Comparison of ENCODE assay signal across 14 cellular contexts in the genomic region with DNA sequence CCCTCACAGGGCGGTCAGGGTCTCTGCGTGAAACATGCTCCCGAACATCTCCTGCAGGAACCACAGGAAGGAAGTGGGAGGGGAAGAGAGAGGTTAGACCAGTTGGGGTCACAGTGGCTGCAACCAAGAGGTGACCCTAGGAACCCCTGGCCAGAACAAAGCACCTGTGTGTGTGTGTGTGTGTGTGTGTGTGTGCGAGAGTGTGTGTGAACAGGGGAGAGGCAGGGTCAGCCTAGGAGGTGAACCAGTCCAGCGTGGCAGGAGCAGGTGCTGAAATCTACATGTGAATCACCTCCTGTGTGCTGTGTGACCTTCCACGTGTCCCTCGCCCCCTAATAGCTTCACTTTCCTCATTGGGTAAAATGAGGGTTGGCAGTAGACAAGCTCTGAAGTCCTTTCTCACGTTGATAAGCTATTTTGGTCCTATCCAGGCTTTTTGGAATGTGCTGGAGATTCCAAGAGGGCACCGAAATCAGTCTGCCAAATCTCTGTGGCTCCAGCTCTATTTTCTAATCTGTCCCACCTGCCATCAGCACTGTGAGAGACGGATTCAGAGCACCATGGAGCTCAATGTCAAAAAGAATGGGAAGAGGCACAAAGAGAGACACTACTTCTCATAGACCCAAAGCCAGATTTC. TPM values are rescaled to one million over a fixed set of nuclear protein-coding genes. Genes with fewer than 3 reads are reported as not detected.
A peak's percentile ranks its signal among the peaks of the same experiment; 100 is the strongest.
DNase-seq lines count a peak whose midpoint lies in the region; ATAC-seq and TF ChIP-seq lines count a peak whose summit lies in the region.
"Had no signal": no experiment of that assay in that cellular context is flagged by ENCODE, and none has a peak within 500 bp of the region (broad histone marks: within the 10 kb centered on the region; RNA-seq: fewer than 3 reads in every experiment).

No MANE protein-coding gene starts in this region.

- TF ChIP-seq POLR2A in IMR-90 (IDR thresholded peaks at IDR 0.05; ENCODE audit: low read depth, low read length), result no peak

- H3K18ac ChIP-seq in IMR-90 (ENCODE audit: low read depth, low read length), result no peak overlapping the region

- TF ChIP-seq CTCF in IMR-90 (conservative IDR thresholded peaks at IDR 0.05; ENCODE audit: low read depth, low read length), result no peak

- no peak overlapping the region for H2BK120ac ChIP-seq in IMR-90 (ENCODE audit: low read depth, low read length)

- no peak overlapping the region for H2BK5ac ChIP-seq in IMR-90 (ENCODE audit: low read depth, low read length, poor library complexity, severe bottlenecking)

- H3K27ac ChIP-seq in IMR-90 (ENCODE audit: insufficient read depth, low read length), result no peak overlapping the region
- H3K27ac ChIP-seq in right cardiac atrium (ENCODE audit: low read length), result peak overlapping the region; percentile 80
- H3K27ac ChIP-seq in skeletal muscle tissue (ENCODE audit: low read depth, low read length), result peak overlapping the region; percentile 72
- H3K27ac ChIP-seq: prostate gland, suprapubic skin had no signal

- no TSS peak for BruUV-seq in IMR-90 (replicated peaks; lab: Mats Ljungman, UMichigan)

- CTCF ChIA-PET in IMR-90 (lab: Yijun Ruan, JAX), result interaction anchor here (0.5 to 11.2 kb wide), 2 partner anchors 62 to 141 kb away, joined by 3 to 161 read pairs; no protein-coding TSS in a partner anchor

- H3K9me3 ChIP-seq in IMR-90 (ENCODE audit: control insufficient read depth, insufficient read depth, low read length) (no peaks in the 10 kb centered on the region), right cardiac atrium (ENCODE audit: control insufficient read depth, low read length) (no peaks in the 10 kb centered on the region), skeletal muscle tissue (ENCODE audit: control insufficient read depth in 3 of 3, low read length in 3 of 3) (no peaks in the 10 kb centered on the region)
- H3K9me3 ChIP-seq: prostate gland, suprapubic skin had no signal

- dilution Hi-C loops in IMR-90 (cut with HindIII; ENCODE audit: low sequenced_read_pairs, unreplicated experiment), result no loop called here

- no peaks in the 10 kb centered on the region for H3K9me1 ChIP-seq in IMR-90 (ENCODE audit: insufficient read depth, low read length)

- H4K91ac ChIP-seq in IMR-90 (ENCODE audit: insufficient read depth, low read depth, low read length), result no peak overlapping the region

- H3K23ac ChIP-seq in IMR-90 (ENCODE audit: low read depth, low read length), result no peak overlapping the region

- no peak overlapping the region for H4K8ac ChIP-seq in IMR-90 (ENCODE audit: low read depth in 2 of 2, low read length in 2 of 2)

- POLR2A ChIA-PET in IMR-90 (lab: Charles Lee; ENCODE audit: unreplicated experiment), result no interaction called here

- H2AK5ac ChIP-seq in IMR-90 (ENCODE audit: low read depth, low read length), result 0 out of 2 replicates have a peak overlapping the region, but pooled peaks have one; percentile 13

- intact Hi-C loops in IMR-90 (cut with micrococcal nuclease) (loop anchor here (5.0 kb wide), 1 partner anchor 258 kb away; no protein-coding TSS in a partner anchor), right cardiac atrium (cut with DNase I) (loop anchor here (5.0 to 10.0 kb wide), 6 partner anchors 62 to 192 kb away; a partner anchor contains a TSS), sciatic nerve (cut with DNase I) (loop anchor here (5.0 kb wide), 1 partner anchor 192 kb away; no protein-coding TSS in a partner anchor)

- no peak overlapping the region for H3K4me2 ChIP-seq in IMR-90 (ENCODE audit: low read depth, low read length)

- no peak overlapping the region for H2BK15ac ChIP-seq in IMR-90 (ENCODE audit: low read depth, low read length)

- no peak overlapping the region for H3K4ac ChIP-seq in IMR-90 (ENCODE audit: low read depth, low read length)

- no peaks in the 10 kb centered on the region for H3K79me1 ChIP-seq in IMR-90 (ENCODE audit: low read depth in 1 of 2, low read length in 2 of 2)

- TF ChIP-seq RAD21 in IMR-90 (IDR thresholded peaks at IDR 0.05; ENCODE audit: low read length), result no peak

- ATAC-seq in IMR-90 (ENCODE audit: low read depth) (no peak), right cardiac atrium (peak; percentile 37 to 43), sciatic nerve (no peak), HG03460 (IDR thresholded peaks at IDR 0.05; ENCODE audit: unreplicated experiment) (no peak)

- no peak overlapping the region for H2AK9ac ChIP-seq in IMR-90 (replicated peaks; ENCODE audit: low read depth, low read length, poor library complexity)

- H4K5ac ChIP-seq in IMR-90 (ENCODE audit: low read depth, low read length), result no peak overlapping the region

- H3K4me1 ChIP-seq in IMR-90 (ENCODE audit: control insufficient read depth, insufficient read depth, low read length), result no peaks in the 10 kb centered on the region
- H3K4me1 ChIP-seq in right cardiac atrium (ENCODE audit: control insufficient read depth, insufficient read depth, low read length), result peaks cover 9% of the 10 kb centered on the region
- peaks cover 37 to 68% (median 63%) of the 10 kb centered on the region in 3 donors for H3K4me1 ChIP-seq in skeletal muscle tissue (ENCODE audit: control insufficient read depth in 3 of 3, insufficient read depth in 3 of 3, low read length in 3 of 3)
- H3K4me1 ChIP-seq: prostate gland had no signal

- H3K36me3 ChIP-seq in IMR-90 (ENCODE audit: control insufficient read depth, insufficient read depth, low read length) (no peaks in the 10 kb centered on the region), skeletal muscle tissue (ENCODE audit: control insufficient read depth in 3 of 3, insufficient read depth in 3 of 3, low read length in 3 of 3) (no peaks in the 10 kb centered on the region)
- H3K36me3 ChIP-seq: prostate gland, suprapubic skin had no signal

- no peak overlapping the region for H3K9ac ChIP-seq in IMR-90 (ENCODE audit: low read depth, low read length)
- H3K9ac ChIP-seq in skeletal muscle tissue (ENCODE audit: low read depth in 1 of 3, low read length in 3 of 3), result peak overlapping the region in 1 of 3 donors; percentile 81

- H3K27me3 ChIP-seq in IMR-90 (ENCODE audit: control insufficient read depth, insufficient read depth, low read length) (peaks cover 13% of the 10 kb centered on the region), right cardiac atrium (ENCODE audit: control insufficient read depth, insufficient read depth) (no peaks in the 10 kb centered on the region), skeletal muscle tissue (ENCODE audit: control insufficient read depth in 3 of 3, insufficient read depth in 3 of 3, low read length in 3 of 3) (no peaks in the 10 kb centered on the region)
- H3K27me3 ChIP-seq: suprapubic skin had no signal

- no peak overlapping the region for H3K56ac ChIP-seq in IMR-90 (ENCODE audit: extremely low read depth, insufficient read depth, low read length)

- no peak overlapping the region for H2BK20ac ChIP-seq in IMR-90 (ENCODE audit: low read depth, low read length)

- H4K20me1 ChIP-seq in IMR-90 (ENCODE audit: insufficient read depth, low read length), result no peaks in the 10 kb centered on the region; the same call in 1 of the 2 replicates

- H2AFZ ChIP-seq in IMR-90 (replicated peaks; ENCODE audit: low read length, poor library complexity), result no peak overlapping the region

- 93% methylated on average over 3 of the region's 10 CpGs; no CpG with 5 or more reads in 1 of the 2 experiments for WGBS in IMR-90 (ENCODE audit: extremely low coverage in 2 of 2, insufficient read length in 1 of 2), 2 experiments
- WGBS in right cardiac atrium, result 43% methylated on average over 10 of the region's 10 CpGs

- DNase-seq in IMR-90 (no peak), cerebellar cortex (ENCODE audit: low spot score) (peak; percentile 70), right cardiac atrium (peak in 2 of 3 donors; percentile 62 to 78), sciatic nerve (ENCODE audit: low spot score) (no peak)
- no peak for DNase-seq in central memory CD4-positive, alpha-beta T cell
- DNase-seq: activated CD4-positive, alpha-beta T cell treated with anti-CD3 and anti-CD28 coated beads, Interleukin-2, amount 10 ng/mL, durations not matched to agents 24 days and 14 days; activated naive CD4-positive, alpha-beta T cell; DND-41; Kasumi-1; NCI-H526 had no signal

- H3K4me3 ChIP-seq in IMR-90 (ENCODE audit: insufficient read depth, low read depth, low read length), result no peak overlapping the region
- no peak overlapping the region for H3K4me3 ChIP-seq in right cardiac atrium (ENCODE audit: low read length)
- peak overlapping the region in 1 of 3 donors; percentile 49 for H3K4me3 ChIP-seq in skeletal muscle tissue (ENCODE audit: low read length in 3 of 3)
- H3K4me3 ChIP-seq: prostate gland, suprapubic skin had no signal

- H3K14ac ChIP-seq in IMR-90 (replicated peaks; ENCODE audit: low read depth, low read length), result no peak overlapping the region

- in situ Hi-C loops in IMR-90 (cut with MboI; ENCODE audit: low sequenced_read_pairs), result loop anchor here (25.0 kb wide), 1 partner anchor 253 kb away; no protein-coding TSS in a partner anchor

TF ChIP-seq in IMR-90, 13 proteins besides CTCF, POLR2A, EP300 and RAD21:
- no peak for TF ChIP-seq BHLHE40 (IDR thresholded peaks at IDR 0.05; ENCODE audit: low read depth, low read length)
- TF ChIP-seq MAZ (IDR thresholded peaks at IDR 0.05; ENCODE audit: borderline replicate concordance, low read depth, low read length), result no peak
- TF ChIP-seq MXI1 (IDR thresholded peaks at IDR 0.05; ENCODE audit: borderline replicate concordance, low read depth, low read length), result no peak
- TF ChIP-seq CEBPB (IDR thresholded peaks at IDR 0.05; ENCODE audit: low read depth, low read length), result no peak
- TF ChIP-seq MAFK (IDR thresholded peaks at IDR 0.05; ENCODE audit: low read depth, low read length), result no peak
- TF ChIP-seq NFE2L2 (IDR thresholded peaks at IDR 0.05; ENCODE audit: low read depth, low read length), result no peak
- TF ChIP-seq CHD1 (IDR thresholded peaks at IDR 0.05; ENCODE audit: low read depth, low read length), result no peak

RNA-seq across cellular contexts. Expression of a gene that starts 27.8 kb away (rescaled TPM):
- under 0.01 TPM in 1 of 2 replicates, not detected in the other for total RNA-seq in IMR-90 (2012; rRNA removed)
- not detected in 2 replicates for polyA plus RNA-seq in IMR-90 (2012; rRNA removed)
- not detected in 2 replicates for polyA plus RNA-seq in IMR-90 (2012; cell fraction: cytosol; rRNA removed)
- 0.01 and 0.03 TPM in 2 replicates for polyA plus RNA-seq in IMR-90 (2012; cell fraction: nucleus; rRNA removed; ENCODE audit: low replicate concordance)
- 10 to 100 TPM in 2 of 4 donors, 1 to 10 TPM in 2; 7.4 to 28.7 (median 16.0) TPM for total RNA-seq in right cardiac atrium
- 12.6 TPM for polyA plus RNA-seq in right cardiac atrium
- not detected for total RNA-seq in skeletal muscle tissue
- total RNA-seq in sciatic nerve, result not detected
- total RNA-seq: activated CD4-positive, alpha-beta T cell treated with anti-CD3 and anti-CD28 coated beads, Interleukin-2, amount 10 ng/mL, durations not matched to agents 24 days and 14 days had no signal

Comparison
In these comparisons a context has a peak if more than half of its experiments do, and no peak if none do; other contexts are left out.
1. ATAC-seq: peak in right cardiac atrium (2 of 2); none in IMR-90 (single experiment), sciatic nerve (single experiment) and HG03460 (single experiment).
2. DNase-seq: peak in cerebellar cortex (single experiment) and right cardiac atrium (2 of 3); none in IMR-90 (single experiment), sciatic nerve (single experiment) and central memory CD4-positive, alpha-beta T cell (single experiment).